ENCODE assay signal across 19 cellular contexts in the genomic region with DNA sequence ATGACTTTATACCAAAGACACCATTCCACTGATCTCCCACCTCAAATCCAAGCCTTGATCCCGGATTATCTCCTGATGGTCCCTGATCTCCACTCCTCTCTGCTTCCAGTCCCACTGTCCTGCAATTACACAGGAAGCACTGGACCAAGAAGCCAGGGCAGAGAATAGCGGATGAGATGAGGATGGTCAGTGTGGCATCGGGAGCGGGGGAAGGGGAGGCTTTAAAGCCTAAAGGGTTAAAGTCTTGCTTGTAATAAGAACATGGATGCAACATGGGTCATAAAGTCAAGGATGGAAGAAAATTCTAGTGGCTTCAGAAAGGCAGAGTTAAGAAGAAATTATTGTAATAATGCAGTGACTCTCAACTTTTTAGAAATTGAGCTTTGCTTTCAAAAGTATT.
DNase-seq lines count a peak whose midpoint lies in the region; ATAC-seq, FAIRE-seq and TF ChIP-seq lines count a peak whose summit lies in the region.
"Had no signal": no experiment of that assay in that cellular context is flagged by ENCODE, and none has a peak within 500 bp of the region (broad histone marks: within the 10 kb centered on the region; RNA-seq: fewer than 3 reads in every experiment).

No MANE protein-coding gene starts in this region.

- H3K9me2 ChIP-seq in HCT116 (ENCODE audit: insufficient read depth) = no peaks in the 10 kb centered on the region

- RAD21 ChIA-PET in HCT116 (lab: Charles Lee; ENCODE audit: low non-redundant PET in 1 of 2, low total read pairs in 2 of 2, uncharacterized antibody in 2 of 2, unreplicated experiment in 2 of 2) = no interaction called here

- no peak overlapping the region for H3K18ac ChIP-seq in H1 (ENCODE audit: extremely low read depth, low read length)

- H2BK5ac ChIP-seq in H1 (ENCODE audit: low read depth, low read length) = no peak overlapping the region

- no peaks in the 10 kb centered on the region for H3K79me2 ChIP-seq in HCT116 (ENCODE audit: insufficient read depth, low read length)
- H3K79me2 ChIP-seq in H1 (ENCODE audit: control insufficient read depth in 1 of 2, insufficient read depth in 2 of 2, low read length in 2 of 2) = no peaks in the 10 kb centered on the region
- H3K79me2 ChIP-seq in mammary epithelial cell (ENCODE audit: insufficient read depth, low read length) = no peaks in the 10 kb centered on the region

- no peak for TF ChIP-seq POLR2A in HCT116 (IDR thresholded peaks at IDR 0.05; ENCODE audit: borderline replicate concordance, extremely low read depth, insufficient read depth, insufficient read length)
- TF ChIP-seq POLR2A in H1 (IDR thresholded peaks at IDR 0.05; ENCODE audit: control extremely low read depth in 1 of 2, low read depth in 2 of 2, low read length in 2 of 2) = no peak

- H3K4me2 ChIP-seq in HCT116 (ENCODE audit: low read length) (peak overlapping the region; percentile 49), H1 (ENCODE audit: insufficient read depth in 1 of 2, low read depth in 2 of 2, low read length in 2 of 2) (no peak overlapping the region), mammary epithelial cell (ENCODE audit: insufficient read depth, low read depth, low read length) (no peak overlapping the region)
- H3K4me2 ChIP-seq: BLaER1 had no signal

- DNase-seq in HCT116 (ENCODE audit: low read depth, low spot score) = no peak
- DNase-seq in H1 (ENCODE audit: low read depth in 1 of 2, low spot score in 2 of 2) = no peak
- no peak for DNase-seq in Ammon's horn (ENCODE audit: low spot score)
- DNase-seq in mammary epithelial cell = no peak
- DNase-seq in anterior cingulate cortex (lab: John Stamatoyannopoulos, UW) = no peak
- DNase-seq: Caco-2; CD4-positive, CD25-positive, alpha-beta regulatory T cell; CD8-positive, alpha-beta T cell; DMS 273 treated with DMSO at 0.1 percent for 48 hours; DND-41; GOT3; HCEC 1CT had no signal

- H2AFZ ChIP-seq in HCT116 (ENCODE audit: low read depth, low read length, poor library complexity, severe bottlenecking) (no peak overlapping the region), H1 (ENCODE audit: low read length) (no peak overlapping the region), mammary epithelial cell (ENCODE audit: low read depth, low read length) (no peak overlapping the region)

- H3K27ac ChIP-seq in 22Rv1 (peak overlapping the region; percentile 62), HCT116 (ENCODE audit: low read depth, low read length) (no peak overlapping the region), H1 (ENCODE audit: low read depth, low read length) (no peak overlapping the region), mammary epithelial cell (ENCODE audit: insufficient read depth, low read depth, low read length) (no peak overlapping the region)
- H3K27ac ChIP-seq: BLaER1, C4-2B had no signal

- no peak overlapping the region for H2BK120ac ChIP-seq in H1 (replicated peaks; ENCODE audit: low read depth, low read length)

- H3K9me3 ChIP-seq in HCT116 (ENCODE audit: control insufficient read depth in 1 of 2, insufficient read depth in 1 of 2, low read depth in 1 of 2, low read length in 2 of 2) (no peaks in the 10 kb centered on the region), H1 (ENCODE audit: insufficient read depth in 2 of 2, low read depth in 1 of 2, low read length in 1 of 2) (no peaks in the 10 kb centered on the region), mammary epithelial cell (replicated peaks; ENCODE audit: insufficient read depth, low read length) (no peaks in the 10 kb centered on the region)
- H3K9me3 ChIP-seq: BLaER1, Caco-2 had no signal

- TF ChIP-seq CTCF in 22Rv1 (IDR thresholded peaks at IDR 0.05) = no peak
- TF ChIP-seq CTCF in HCT116 (IDR thresholded peaks at IDR 0.05 in 2 of 3, conservative IDR thresholded peaks at IDR 0.05 in 1 of 3; ENCODE audit: borderline replicate concordance in 1 of 3, insufficient read depth in 1 of 3, low read depth in 2 of 3, low read length in 2 of 3) = no peak
- no peak for TF ChIP-seq CTCF in H1 (IDR thresholded peaks at IDR 0.05; ENCODE audit: control extremely low read depth in 1 of 3, insufficient read depth in 1 of 3, low read depth in 1 of 3, low read length in 3 of 3)
- no peak for TF ChIP-seq CTCF in mammary epithelial cell (conservative IDR thresholded peaks at IDR 0.05 in 1 of 2, IDR thresholded peaks at IDR 0.05 in 1 of 2; ENCODE audit: extremely low read depth in 1 of 2, insufficient read depth in 1 of 2, low read depth in 1 of 2, low read length in 2 of 2)

- no peaks in the 10 kb centered on the region for H4K20me1 ChIP-seq in HCT116 (ENCODE audit: insufficient read depth)
- no peaks in the 10 kb centered on the region for H4K20me1 ChIP-seq in H1 (replicated peaks in 1 of 2; ENCODE audit: control insufficient read depth in 1 of 2, insufficient read depth in 2 of 2, low read length in 2 of 2)
- H4K20me1 ChIP-seq in mammary epithelial cell (ENCODE audit: insufficient read depth, low read length) = no peaks in the 10 kb centered on the region
- H4K20me1 ChIP-seq: BLaER1 had no signal

- no peak overlapping the region for H4K8ac ChIP-seq in H1 (ENCODE audit: extremely low read depth, insufficient read depth, low read length)

- H3K14ac ChIP-seq in H1 (ENCODE audit: insufficient read length) = no peak overlapping the region

- no peak overlapping the region for H4K5ac ChIP-seq in H1 (ENCODE audit: insufficient read length, low read depth, low read length)

- ATAC-seq in HCT116 = no peak
- ATAC-seq: CD8-positive, alpha-beta T cell had no signal

- TF ChIP-seq RAD21 in HCT116 (IDR thresholded peaks at IDR 0.05; ENCODE audit: low read depth) = no peak
- TF ChIP-seq RAD21 in H1 (IDR thresholded peaks at IDR 0.05 in 1 of 2, conservative IDR thresholded peaks at IDR 0.05 in 1 of 2; ENCODE audit: low read depth in 2 of 2, low read length in 2 of 2) = no peak

- H3K56ac ChIP-seq in H1 (replicated peaks; ENCODE audit: insufficient read length, low read depth, low read length) = no peak overlapping the region

- no peak overlapping the region; the same call in 1 of the 2 replicates for H2BK12ac ChIP-seq in H1 (ENCODE audit: low read depth, low read length)

- H3K36me3 ChIP-seq in HCT116 (ENCODE audit: control insufficient read depth in 1 of 2, insufficient read depth in 2 of 2, low read length in 2 of 2) (no peaks in the 10 kb centered on the region), H1 (ENCODE audit: control insufficient read depth in 2 of 4, insufficient read depth in 4 of 4, low read length in 3 of 4) (no peaks in the 10 kb centered on the region), mammary epithelial cell (ENCODE audit: insufficient read depth, low read length) (no peaks in the 10 kb centered on the region)
- H3K36me3 ChIP-seq: BLaER1 had no signal

- no peak for FAIRE-seq in H1 (lab: Jason Lieb, UNC)
- FAIRE-seq: D721Med, G401.6, GM12892, GM19239 had no signal

- no peak for TF ChIP-seq EP300 in H1 (IDR thresholded peaks at IDR 0.05; ENCODE audit: borderline replicate concordance in 1 of 2, low read depth in 2 of 2, low read length in 2 of 2)

- no peaks in the 10 kb centered on the region for H3K79me1 ChIP-seq in H1 (ENCODE audit: low read depth, low read length)

- H3K27me3 ChIP-seq in HCT116 (ENCODE audit: insufficient read depth, low read length) = no peaks in the 10 kb centered on the region
- H3K27me3 ChIP-seq in H1 (replicated peaks in 1 of 4; ENCODE audit: control insufficient read depth in 3 of 4, extremely low read depth in 1 of 4, insufficient read depth in 3 of 4, low read length in 3 of 4) = no peaks in the 10 kb centered on the region; a peak in 1 of 7 replicates
- H3K27me3 ChIP-seq in mammary epithelial cell (ENCODE audit: insufficient read depth, low read length) = no peaks in the 10 kb centered on the region
- H3K27me3 ChIP-seq: BLaER1 had no signal

- no peak overlapping the region for H2AK5ac ChIP-seq in H1 (ENCODE audit: low read depth, low read length)

- CTCF ChIA-PET in HCT116 (lab: Charles Lee) = interaction anchor here (0.7 to 3.2 kb wide), 3 partner anchors 9 to 349 kb away, joined by 4 to 18 read pairs (median 6); no protein-coding TSS in a partner anchor
- CTCF ChIA-PET in H1 (lab: Charles Lee; ENCODE audit: partially characterized antibody) = interaction anchor here (0.8 to 5.2 kb wide), 5 partner anchors 9 to 350 kb away, joined by 3 to 48 read pairs (median 6); no protein-coding TSS in a partner anchor
- CTCF ChIA-PET in mammary epithelial cell (lab: Charles Lee; ENCODE audit: low non-redundant PET) = no interaction called here

- dilution Hi-C loops in mammary epithelial cell (cut with HindIII; ENCODE audit: low sequenced_read_pairs) = no loop called here

- BruUV-seq in HCT116 (replicated peaks; lab: Mats Ljungman, UMichigan) (no TSS peak), mammary epithelial cell (replicated peaks; lab: Mats Ljungman, UMichigan) (no TSS peak)

- no peak overlapping the region for H2BK20ac ChIP-seq in H1 (ENCODE audit: low read length)

- WGBS in H1 (ENCODE audit: extremely low coverage in 1 of 2, insufficient coverage in 1 of 2, insufficient read length in 1 of 2, insufficient replicate concordance in 2 of 2, low coverage in 1 of 2, low lambda C conversion rate in 2 of 2, missing lambda C conversion rate in 1 of 2), 2 experiments = 91% methylated on average over 4 of the region's 4 CpGs; no CpG with 5 or more reads in 1 of the 2 experiments
- WGBS in mammary epithelial cell (ENCODE audit: low coverage, missing lambda C conversion rate) = 100% methylated on average over 4 of the region's 4 CpGs

- H3K4me3 ChIP-seq in HCT116 (replicated peaks in 1 of 2; ENCODE audit: low read depth in 1 of 2, low read length in 2 of 2) (no peak overlapping the region), H1 (ENCODE audit: extremely low read depth in 1 of 4, insufficient read depth in 2 of 4, low read depth in 3 of 4, low read length in 4 of 4) (no peak overlapping the region), mammary epithelial cell (replicated peaks in 1 of 3; ENCODE audit: insufficient read depth in 1 of 3, low read depth in 2 of 3, low read length in 3 of 3) (no peak overlapping the region)
- H3K4me3 ChIP-seq: BLaER1 had no signal

- peak overlapping the region; percentile 54; the same call in 1 of the 2 replicates for H2BK15ac ChIP-seq in H1 (ENCODE audit: low read length)

- H3K4ac ChIP-seq in H1 (replicated peaks; ENCODE audit: insufficient read length, low read depth, low read length) = no peak overlapping the region

- H3K4me1 ChIP-seq in HCT116 (ENCODE audit: control insufficient read depth in 1 of 2, insufficient read depth in 2 of 2, low read length in 2 of 2) (peaks cover 0 to 17% of the 10 kb centered on the region in 2 experiments; a peak in 3 of 4 replicates), H1 (replicated peaks in 1 of 4; ENCODE audit: control insufficient read depth in 3 of 4, insufficient read depth in 4 of 4, low read length in 3 of 4) (peaks cover 0 to 4% (median 4%) of the 10 kb centered on the region in 4 experiments; a peak in 4 of 7 replicates), mammary epithelial cell (ENCODE audit: insufficient read depth, low read length) (no peaks in the 10 kb centered on the region)
- H3K4me1 ChIP-seq: BLaER1, Caco-2 had no signal

- in situ Hi-C loops in mammary epithelial cell (cut with MboI; ENCODE audit: low sequenced_read_pairs in 2 of 2) = no loop called here

- H4K91ac ChIP-seq in H1 (replicated peaks; ENCODE audit: insufficient read length, low read length) = no peak overlapping the region

- H3K9ac ChIP-seq in HCT116 (ENCODE audit: low read length) (no peak overlapping the region), H1 (replicated peaks in 1 of 4; ENCODE audit: extremely low read depth in 1 of 4, low read depth in 3 of 4, low read length in 3 of 4) (no peak overlapping the region), mammary epithelial cell (ENCODE audit: insufficient read depth, low read length) (no peak overlapping the region)
- H3K9ac ChIP-seq: BLaER1 had no signal

- no peaks in the 10 kb centered on the region for H3K23me2 ChIP-seq in H1 (ENCODE audit: low read depth, low read length)

- H3K23ac ChIP-seq in H1 (ENCODE audit: insufficient read length) = no peak overlapping the region

- POLR2A ChIA-PET in HCT116 (lab: Charles Lee) (no interaction called here), H1 (lab: Charles Lee; ENCODE audit: partially characterized antibody) (interaction anchor here (0.9 kb wide), 1 partner anchor 9 kb away, joined by 3 read pairs; no protein-coding TSS in a partner anchor)

- intact Hi-C loops in HCT116 (cut with micrococcal nuclease) = no loop called here
- intact Hi-C loops in mammary epithelial cell (cut with micrococcal nuclease) = no loop called here
